7 cellular contexts compared by ENCODE assay signal in genomic region chr16:8798174-8798527, GRCh38. TPM values are rescaled to one million over a fixed set of nuclear protein-coding genes. Genes with fewer than 3 reads are reported as not detected.
DNase-seq lines count a peak whose midpoint lies in the region; ATAC-seq and TF ChIP-seq lines count a peak whose summit lies in the region.

No MANE protein-coding gene starts in this region.

- H3K9me3 ChIP-seq in adrenal gland (replicated peaks in 1 of 3) (no peaks in the 10 kb centered on the region), tibial artery (no peaks in the 10 kb centered on the region)

- no peak for TF ChIP-seq POLR2A in adrenal gland (IDR thresholded peaks at IDR 0.05)

- no peak for TF ChIP-seq CTCF in adrenal gland (IDR thresholded peaks at IDR 0.05)
- TF ChIP-seq CTCF in tibial artery (IDR thresholded peaks at IDR 0.05): no peak

- ATAC-seq in GM18867 (IDR thresholded peaks at IDR 0.05; ENCODE audit: unreplicated experiment) (peak; percentile 3), HG03378 (IDR thresholded peaks at IDR 0.05; ENCODE audit: unreplicated experiment) (peak; percentile 3), left lobe of liver (peak; percentile 1), HG02973 (IDR thresholded peaks at IDR 0.05; ENCODE audit: unreplicated experiment) (no peak)

- H3K36me3 ChIP-seq in adrenal gland (replicated peaks in 1 of 2) (peaks cover 0 to 17% of the 10 kb centered on the region in 2 donors), tibial artery (peaks cover 15 to 21% (median 20%) of the 10 kb centered on the region in 3 donors)

- H3K27ac ChIP-seq in adrenal gland (peak overlapping the region in 4 of 5 donors; percentile 58 to 92 (median 65)), tibial artery (peak overlapping the region; percentile 83 to 86)

- H3K4me3 ChIP-seq in adrenal gland: peak overlapping the region; percentile 81 to 99 (median 94)
- H3K4me3 ChIP-seq in tibial artery: peak overlapping the region; percentile 94 to 98

- intact Hi-C loops in adrenal gland (cut with DNase I): loop anchor here in 1 of 2 donors (5.0 to 10.0 kb wide), 2 partner anchors 79 to 233 kb away; no protein-coding TSS in a partner anchor
- intact Hi-C loops in tibial artery (cut with DNase I; ENCODE audit: low total_unique reads): loop anchor here (5.0 to 10.0 kb wide), 2 partner anchors 69 to 123 kb away; partner anchors contain the start of genes ABAT and CARHSP1

- DNase-seq in adrenal gland (peak in 2 of 7 donors; percentile 37 to 39), left lobe of liver (ENCODE audit: low spot score) (no peak), tibial artery (no peak), NCI-H1105 (lab: John Stamatoyannopoulos, UW) (no peak)

- H3K4me1 ChIP-seq in adrenal gland (replicated peaks in 1 of 2) (peaks cover 24 to 31% of the 10 kb centered on the region in 2 donors), tibial artery (peaks cover 0 to 61% (median 30%) of the 10 kb centered on the region in 4 donors)

- 0 to 1% (median 1%) methylated on average over 5 to 6 of the region's 6 CpGs for WGBS in adrenal gland, 4 donors

- H3K27me3 ChIP-seq in adrenal gland (no peaks in the 10 kb centered on the region), tibial artery (no peaks in the 10 kb centered on the region)

RNA-seq across cellular contexts. Expression of gene PMM2, which starts 0.5 kb away (rescaled TPM):
- total RNA-seq in adrenal gland (10 to 100 TPM in 7 of 8 donors, 1 to 10 TPM in 1; 7.4 to 69.9 (median 22.9) TPM), left lobe of liver (22.9 TPM)
- polyA plus RNA-seq in adrenal gland: 10 to 100 TPM; 12.3 to 81.1 (median 29.6) TPM

RNA-seq across cellular contexts. Expression of gene TMEM186, which starts 0.7 kb away (rescaled TPM):
- total RNA-seq in adrenal gland (10 to 100 TPM in 5 of 8 donors, 1 to 10 TPM in 3; 7.9 to 14.6 (median 13.4) TPM), left lobe of liver (7.5 TPM)
- polyA plus RNA-seq in adrenal gland: 10 to 100 TPM in 1 of 3 donors, 1 to 10 TPM in 2; 8.7 to 15.4 (median 9.3) TPM
